1 cellular context compared by ENCODE assay signal in the genomic region with DNA sequence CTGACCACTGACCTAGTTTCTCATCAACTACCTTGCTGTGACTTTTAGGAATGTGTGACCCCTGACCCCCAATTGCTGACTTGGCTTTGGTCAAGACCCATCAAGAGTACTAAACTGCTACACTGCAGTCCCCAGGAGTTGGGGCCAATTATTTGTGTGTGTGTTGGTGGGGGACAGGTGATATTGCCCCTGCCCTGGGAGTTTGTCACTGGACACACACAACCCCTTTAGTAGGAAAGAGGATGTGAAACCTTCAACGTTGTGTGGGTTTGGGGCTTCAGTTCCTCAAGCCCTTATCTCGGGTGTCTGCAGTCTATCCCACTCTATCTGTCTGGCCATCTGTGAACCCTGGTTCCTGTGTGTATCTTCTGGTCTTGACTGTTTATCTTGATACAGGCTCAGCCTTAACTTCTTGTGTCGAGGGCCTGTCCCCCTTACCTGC.
TF ChIP-seq lines count a peak whose summit lies in the region.

No MANE protein-coding gene starts in this region.

TF ChIP-seq in GM23338, 12 proteins besides CTCF, POLR2A, EP300 and RAD21 (continued from another document):
- TF ChIP-seq, protein P1, sequence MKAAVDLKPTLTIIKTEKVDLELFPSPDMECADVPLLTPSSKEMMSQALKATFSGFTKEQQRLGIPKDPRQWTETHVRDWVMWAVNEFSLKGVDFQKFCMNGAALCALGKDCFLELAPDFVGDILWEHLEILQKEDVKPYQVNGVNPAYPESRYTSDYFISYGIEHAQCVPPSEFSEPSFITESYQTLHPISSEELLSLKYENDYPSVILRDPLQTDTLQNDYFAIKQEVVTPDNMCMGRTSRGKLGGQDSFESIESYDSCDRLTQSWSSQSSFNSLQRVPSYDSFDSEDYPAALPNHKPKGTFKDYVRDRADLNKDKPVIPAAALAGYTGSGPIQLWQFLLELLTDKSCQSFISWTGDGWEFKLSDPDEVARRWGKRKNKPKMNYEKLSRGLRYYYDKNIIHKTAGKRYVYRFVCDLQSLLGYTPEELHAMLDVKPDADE (IDR thresholded peaks at IDR 0.05), result no peak
- TF ChIP-seq EZH2phosphoT487 (IDR thresholded peaks at IDR 0.05; ENCODE audit: unreplicated experiment) (no peak), CREB1 (CRISPR knock-in tag; IDR thresholded peaks at IDR 0.05; ENCODE audit: low read depth) (no peak), EZH2 (IDR thresholded peaks at IDR 0.05; ENCODE audit: low read depth, unreplicated experiment) (no peak)
- TF ChIP-seq, protein P2, sequence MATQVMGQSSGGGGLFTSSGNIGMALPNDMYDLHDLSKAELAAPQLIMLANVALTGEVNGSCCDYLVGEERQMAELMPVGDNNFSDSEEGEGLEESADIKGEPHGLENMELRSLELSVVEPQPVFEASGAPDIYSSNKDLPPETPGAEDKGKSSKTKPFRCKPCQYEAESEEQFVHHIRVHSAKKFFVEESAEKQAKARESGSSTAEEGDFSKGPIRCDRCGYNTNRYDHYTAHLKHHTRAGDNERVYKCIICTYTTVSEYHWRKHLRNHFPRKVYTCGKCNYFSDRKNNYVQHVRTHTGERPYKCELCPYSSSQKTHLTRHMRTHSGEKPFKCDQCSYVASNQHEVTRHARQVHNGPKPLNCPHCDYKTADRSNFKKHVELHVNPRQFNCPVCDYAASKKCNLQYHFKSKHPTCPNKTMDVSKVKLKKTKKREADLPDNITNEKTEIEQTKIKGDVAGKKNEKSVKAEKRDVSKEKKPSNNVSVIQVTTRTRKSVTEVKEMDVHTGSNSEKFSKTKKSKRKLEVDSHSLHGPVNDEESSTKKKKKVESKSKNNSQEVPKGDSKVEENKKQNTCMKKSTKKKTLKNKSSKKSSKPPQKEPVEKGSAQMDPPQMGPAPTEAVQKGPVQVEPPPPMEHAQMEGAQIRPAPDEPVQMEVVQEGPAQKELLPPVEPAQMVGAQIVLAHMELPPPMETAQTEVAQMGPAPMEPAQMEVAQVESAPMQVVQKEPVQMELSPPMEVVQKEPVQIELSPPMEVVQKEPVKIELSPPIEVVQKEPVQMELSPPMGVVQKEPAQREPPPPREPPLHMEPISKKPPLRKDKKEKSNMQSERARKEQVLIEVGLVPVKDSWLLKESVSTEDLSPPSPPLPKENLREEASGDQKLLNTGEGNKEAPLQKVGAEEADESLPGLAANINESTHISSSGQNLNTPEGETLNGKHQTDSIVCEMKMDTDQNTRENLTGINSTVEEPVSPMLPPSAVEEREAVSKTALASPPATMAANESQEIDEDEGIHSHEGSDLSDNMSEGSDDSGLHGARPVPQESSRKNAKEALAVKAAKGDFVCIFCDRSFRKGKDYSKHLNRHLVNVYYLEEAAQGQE (IDR thresholded peaks at IDR 0.05; ENCODE audit: unreplicated experiment), result no peak
